ENCODE assay signal across 24 cellular contexts in genomic region chr9:6620353-6620752, GRCh38. TPM values are rescaled to one million over a fixed set of nuclear protein-coding genes. Genes with fewer than 3 reads are reported as not detected.
"Had no signal": no experiment of that assay in that cellular context is flagged by ENCODE, and none has a peak within 500 bp of the region (broad histone marks: within the 10 kb centered on the region; RNA-seq: fewer than 3 reads in every experiment).

No MANE protein-coding gene starts in this region.

- H3K36me3 ChIP-seq: ascending aorta, MG63 had no signal

- H3K4me1 ChIP-seq: ascending aorta, body of pancreas had no signal

- H2AFZ ChIP-seq: PC-9 had no signal

- FAIRE-seq: bronchial epithelial cell had no signal

- H3K4me2 ChIP-seq: PC-9 had no signal

- H3K4me3 ChIP-seq: ascending aorta, body of pancreas, MG63, PC-9 had no signal

- DNase-seq: activated B cell treated with CpG ODN at 0.5 μM for 24 hours; activated CD4-positive, alpha-beta T cell treated with anti-CD3 and anti-CD28 coated beads for 1 hour; activated CD4-positive, alpha-beta T cell treated with anti-CD3 and anti-CD28 coated beads, Interleukin-2, amount 10 ng/mL, durations not matched to agents 24 days and 14 days; activated CD4-positive, alpha-beta T cell treated with anti-CD3 and anti-CD28 coated beads, Interleukin-2, amount 50 U/mL, for 48 hours; activated CD8-positive, alpha-beta memory T cell treated with anti-CD3 and anti-CD28 coated beads, Interleukin-2, amount 10 ng/mL, durations not matched to agents 7 days and 5 days; activated effector memory CD4-positive, alpha-beta T cell treated with Interleukin-2 at 50 U/mL for 16 hours; activated naive CD4-positive, alpha-beta T cell; activated T-cell treated with anti-CD3 and anti-CD28 coated beads, Interleukin-2, amount 50 U/mL, for 24 hours; body of pancreas; central memory CD4-positive, alpha-beta T cell; MG63; NCI-H1105; NCI-H1436; NCI-H1694 treated with DMSO at 0.1 percent for 48 hours; NCI-H2029 treated with DMSO at 0.1 percent for 48 hours; NCI-H345; NCI-H510A; NCI-H526 treated with DMSO at 0.1 percent for 48 hours; NK-92 treated with Interleukin-12 subunit alpha and Interleukin-12 subunit beta, amount 100 ng/mL, for 24 hours; PC-9; SHP77 treated with DMSO at 0.1 percent for 48 hours; T-helper 9 cell had no signal

- ATAC-seq: activated CD8-positive, alpha-beta memory T cell treated with anti-CD3 and anti-CD28 coated beads, Interleukin-2, amount 10 ng/mL, durations not matched to agents 7 days and 5 days; body of pancreas had no signal

- H3K27me3 ChIP-seq: ascending aorta, body of pancreas, MG63 had no signal

- H3K27ac ChIP-seq: ascending aorta, body of pancreas, PC-9 had no signal

- H3K9me3 ChIP-seq: ascending aorta, body of pancreas, MG63 had no signal

RNA-seq across cellular contexts. Expression of gene GLDC, which starts 25.2 kb away (rescaled TPM):
- total RNA-seq: body of pancreas, bronchial epithelial cell had no signal
